ENCODE assay signal across 8 cellular contexts in genomic region chr3:11581237-11582122, GRCh38.
DNase-seq lines count a peak whose midpoint lies in the region; ATAC-seq and TF ChIP-seq lines count a peak whose summit lies in the region.

No MANE protein-coding gene starts in this region.

- peak; percentile 70 for ATAC-seq in left lung

- TF ChIP-seq CTCF in cardiac fibroblast (IDR thresholded peaks at IDR 0.05; ENCODE audit: low read depth, low read length): no peak
- TF ChIP-seq CTCF in left lung (IDR thresholded peaks at IDR 0.05): no peak

- H3K4me1 ChIP-seq in HUES6 (ENCODE audit: control insufficient read depth, insufficient read depth, low read length): peaks cover 28% of the 10 kb centered on the region
- H3K4me1 ChIP-seq in left lung: peaks cover 26 to 31% of the 10 kb centered on the region in 2 donors

- H3K9me3 ChIP-seq in HUES6 (ENCODE audit: control insufficient read depth, insufficient read depth, low read depth, low read length): no peaks in the 10 kb centered on the region
- H3K9me3 ChIP-seq in left lung: no peaks in the 10 kb centered on the region

- H3K27me3 ChIP-seq in HUES6 (ENCODE audit: control insufficient read depth, insufficient read depth, low read length) (no peaks in the 10 kb centered on the region), left lung (no peaks in the 10 kb centered on the region)

- H3K27ac ChIP-seq in HUES6 (ENCODE audit: low read depth, low read length) (no peak overlapping the region), left lung (peak overlapping the region; percentile 63 to 70)

- intact Hi-C loops in left lung (cut with DNase I): no loop called here

- no peak overlapping the region for H3K9ac ChIP-seq in HUES6 (ENCODE audit: low read length)

- DNase-seq in cardiac fibroblast (ENCODE audit: low read depth in 2 of 2) (peak in 1 of 2 donors; percentile 28), left lung (no peak), superior temporal gyrus (ENCODE audit: extremely low spot score) (peak; percentile 82), NCI-H510A treated with DMSO at 0.1 percent for 48 hours (lab: John Stamatoyannopoulos, UW) (no peak), NCI-H1694 treated with DMSO at 0.1 percent for 48 hours (lab: John Stamatoyannopoulos, UW) (no peak), ureter (ENCODE audit: low spot score) (no peak)
- no peak for DNase-seq in activated CD4-positive, alpha-beta T cell treated with anti-CD3 and anti-CD28 coated beads for 1 hour

- H3K4me3 ChIP-seq in HUES6 (ENCODE audit: low read depth, low read length): peak overlapping the region; percentile 52
- peak overlapping the region; percentile 36 for H3K4me3 ChIP-seq in cardiac fibroblast (replicated peaks in 1 of 2; ENCODE audit: low read depth in 2 of 2, low read length in 2 of 2)
- H3K4me3 ChIP-seq in left lung: peak overlapping the region in 1 of 2 donors; percentile 0

- no peaks in the 10 kb centered on the region for H3K36me3 ChIP-seq in HUES6 (ENCODE audit: control insufficient read depth, insufficient read depth, low read length)
- H3K36me3 ChIP-seq in left lung: no peaks in the 10 kb centered on the region
